Comparison of ENCODE assay signal across 8 cellular contexts in genomic region chr15:74460903-74461846, GRCh38. TPM values are rescaled to one million over a fixed set of nuclear protein-coding genes. Genes with fewer than 3 reads are reported as not detected.
DNase-seq lines count a peak whose midpoint lies in the region; ATAC-seq and TF ChIP-seq lines count a peak whose summit lies in the region.

TSS of gene UBL7 (minus strand) at chr15:74461160. CDS start at chr15:74458867, 2,293 bp downstream.

- peak within 1 kb of the TSS; percentile 81 to 93 (median 87) for H3K9ac ChIP-seq in BLaER1 treated with 17β-estradiol and CSF1 and Interleukin-3, amounts not matched to agents 10 nM and 100 nM

- DNase-seq in GM19240 (ENCODE audit: insufficient read length, low spot score) (peak; percentile 83), NCI-H526 treated with DMSO at 0.1 percent for 48 hours (lab: John Stamatoyannopoulos, UW) (peak; percentile 95), coronary artery (ENCODE audit: low spot score) (peak; percentile 98), left colon (peak; percentile 98)
- DNase-seq in activated CD4-positive, alpha-beta T cell treated with anti-CD3 and anti-CD28 coated beads, Interleukin-2, amount 10 ng/mL, durations not matched to agents 24 days and 14 days: peak; percentile 99
- peak; percentile 98 for DNase-seq in stimulated activated CD4-positive, alpha-beta T cell treated with anti-CD3 and anti-CD28 coated beads, Interleukin-1b, Interleukin-23, amount 100 ng/mL, for 48 hours

- H3K27me3 ChIP-seq in BLaER1 treated with 17β-estradiol and CSF1 and Interleukin-3, amounts not matched to agents 10 nM and 100 nM: no peaks in the 10 kb centered on the region

- no peaks in the 10 kb centered on the region for H3K27me3 Mint-ChIP-seq in activated CD4-positive, alpha-beta T cell treated with anti-CD3 and anti-CD28 coated beads, Interleukin-2, amount 10 ng/mL, durations not matched to agents 24 days and 14 days

- H3K36me3 ChIP-seq in BLaER1 treated with 17β-estradiol and CSF1 and Interleukin-3, amounts not matched to agents 10 nM and 100 nM: peaks cover 12 to 38% (median 23%) of the 10 kb centered on the region in 11 experiments; a peak in 18 of 22 replicates

- peaks cover 7% of the 10 kb centered on the region for H3K9me3 Mint-ChIP-seq in activated CD4-positive, alpha-beta T cell treated with anti-CD3 and anti-CD28 coated beads, Interleukin-2, amount 10 ng/mL, durations not matched to agents 24 days and 14 days

- intact Hi-C loops in activated CD4-positive, alpha-beta T cell treated with anti-CD3 and anti-CD28 coated beads, Interleukin-2, amount 10 ng/mL, durations not matched to agents 24 days and 14 days (cut with micrococcal nuclease): loop anchor here (1.0 to 5.0 kb wide), 7 partner anchors 22 to 321 kb away; partner anchors contain the start of genes CLK3 and CSK
- intact Hi-C loops in left colon (cut with DNase I, micrococcal nuclease): no loop called here

- H3K4me1 ChIP-seq in BLaER1 treated with 17β-estradiol and CSF1 and Interleukin-3, amounts not matched to agents 10 nM and 100 nM: peaks cover 32 to 47% (median 40%) of the 10 kb centered on the region in 10 experiments

- H3K9me3 ChIP-seq in BLaER1 treated with 17β-estradiol and CSF1 and Interleukin-3, amounts not matched to agents 10 nM and 100 nM (replicated peaks in 1 of 11): peaks cover 0 to 11% (median 0%) of the 10 kb centered on the region in 11 experiments; a peak in 6 of 22 replicates

- H3K27ac ChIP-seq in BLaER1 treated with 17β-estradiol and CSF1 and Interleukin-3, amounts not matched to agents 10 nM and 100 nM: peak within 1 kb of the TSS; percentile 65 to 96 (median 87)
- peak within 1 kb of the TSS; percentile 72 to 90 for H3K27ac ChIP-seq in coronary artery

- H3K4me3 ChIP-seq in BLaER1 treated with 17β-estradiol and CSF1 and Interleukin-3, amounts not matched to agents 10 nM and 100 nM: peak within 1 kb of the TSS; percentile 78 to 98 (median 84)
- peak within 1 kb of the TSS; percentile 82 for H3K4me3 ChIP-seq in coronary artery

- no peak for TF ChIP-seq CTCF in coronary artery (IDR thresholded peaks at IDR 0.05)

- H3K4me2 ChIP-seq in BLaER1 treated with 17β-estradiol and CSF1 and Interleukin-3, amounts not matched to agents 10 nM and 100 nM: peak within 1 kb of the TSS; percentile 80 to 96 (median 90)

- H3K4me3 Mint-ChIP-seq in activated CD4-positive, alpha-beta T cell treated with anti-CD3 and anti-CD28 coated beads, Interleukin-2, amount 10 ng/mL, durations not matched to agents 24 days and 14 days: peak within 1 kb of the TSS; percentile 94

- peaks cover 24% of the 10 kb centered on the region for H3K36me3 Mint-ChIP-seq in activated CD4-positive, alpha-beta T cell treated with anti-CD3 and anti-CD28 coated beads, Interleukin-2, amount 10 ng/mL, durations not matched to agents 24 days and 14 days (ENCODE audit: low read depth)

- H3K4me1 Mint-ChIP-seq in activated CD4-positive, alpha-beta T cell treated with anti-CD3 and anti-CD28 coated beads, Interleukin-2, amount 10 ng/mL, durations not matched to agents 24 days and 14 days: peaks cover 42% of the 10 kb centered on the region

- H4K20me1 ChIP-seq in BLaER1 treated with 17β-estradiol and CSF1 and Interleukin-3, amounts not matched to agents 10 nM and 100 nM: no peaks in the 10 kb centered on the region

- peak; percentile 82 for ATAC-seq in HG03460 (IDR thresholded peaks at IDR 0.05; ENCODE audit: unreplicated experiment)
- ATAC-seq in left colon: peak; percentile 99

- peak within 1 kb of the TSS; percentile 94 for H3K27ac Mint-ChIP-seq in activated CD4-positive, alpha-beta T cell treated with anti-CD3 and anti-CD28 coated beads, Interleukin-2, amount 10 ng/mL, durations not matched to agents 24 days and 14 days

RNA-seq across cellular contexts. Expression of gene UBL7, which starts in this region (rescaled TPM):
- 53.5 and 62.1 TPM in 2 replicates for total RNA-seq in activated CD4-positive, alpha-beta T cell treated with anti-CD3 and anti-CD28 coated beads, Interleukin-2, amount 10 ng/mL, durations not matched to agents 24 days and 14 days
- 10 to 100 TPM; 25.5 to 33.7 TPM for total RNA-seq in left colon

Comparison
In these comparisons a context has a peak if more than half of its experiments do, and no peak if none do; other contexts are left out.
1. Peak in every context shown above with its lines: DNase-seq, ATAC-seq, H3K4me3 ChIP-seq and H3K27ac ChIP-seq.